ENCODE assay signal across 25 cellular contexts in the genomic region with DNA sequence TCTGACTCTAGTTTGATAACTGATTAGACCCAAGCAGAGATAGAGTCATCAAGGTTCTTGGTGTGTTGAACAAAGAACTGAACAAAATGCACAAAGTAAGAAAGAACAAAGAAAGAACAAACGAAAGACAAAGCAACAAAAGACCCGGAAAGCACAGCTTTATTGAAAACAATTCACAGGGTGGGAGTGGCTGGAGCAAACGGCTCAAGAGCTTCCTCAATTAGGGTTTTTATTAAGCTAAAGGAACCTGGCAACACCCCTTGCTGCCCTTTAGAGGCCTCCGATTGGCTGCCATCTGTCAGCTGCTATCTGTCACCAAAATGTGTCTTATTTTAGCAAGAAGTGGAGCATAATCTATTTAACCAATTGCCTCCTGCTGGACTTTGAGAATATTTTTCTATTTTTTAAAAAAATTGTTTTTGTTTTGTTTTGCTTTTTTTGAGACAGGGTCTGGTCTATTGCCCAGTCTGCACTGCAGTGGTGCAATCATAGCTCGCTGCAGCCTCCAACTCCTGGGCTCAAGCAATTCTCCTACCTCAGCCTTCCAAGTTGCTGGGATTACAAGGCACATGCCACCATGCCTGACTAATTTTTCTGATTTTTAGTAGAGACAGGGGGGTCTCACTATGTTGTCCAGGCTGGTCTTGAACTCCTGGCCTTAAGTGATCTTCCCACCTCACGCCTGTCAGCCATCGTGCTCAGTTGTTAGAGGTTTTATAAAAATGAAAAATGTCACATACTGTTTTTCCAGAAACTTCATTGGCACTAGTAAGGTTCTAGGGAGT. TPM values are rescaled to one million over a fixed set of nuclear protein-coding genes. Genes with fewer than 3 reads are reported as not detected.
A peak's percentile ranks its signal among the peaks of the same experiment; 100 is the strongest.
DNase-seq lines count a peak whose midpoint lies in the region; ATAC-seq, FAIRE-seq and TF ChIP-seq lines count a peak whose summit lies in the region.
"Had no signal": no experiment of that assay in that cellular context is flagged by ENCODE, and none has a peak within 500 bp of the region (broad histone marks: within the 10 kb centered on the region; RNA-seq: fewer than 3 reads in every experiment).

No MANE protein-coding gene starts in this region.

- no peak for TF ChIP-seq CTCF in K562 (IDR thresholded peaks at IDR 0.05 in 2 of 3, conservative IDR thresholded peaks at IDR 0.05 in 1 of 3; ENCODE audit: insufficient read depth in 2 of 3, low read depth in 1 of 3, low read length in 3 of 3)

- intact Hi-C loops in K562 (cut with micrococcal nuclease) (no loop called here), Right ventricle myocardium inferior (cut with DNase I) (no loop called here)

- peaks cover 13 to 28% (median 23%) of the 10 kb centered on the region in 3 donors for H3K27me3 Mint-ChIP-seq in naive B cell
- H3K27me3 Mint-ChIP-seq: dendritic cell treated with granulocyte-macrophage colony-stimulating factor and Interleukin-4, amounts not matched to agents 40 ng/mL and 50 ng/mL, for 4 days had no signal

- H3K36me3 ChIP-seq in K562 (ENCODE audit: control insufficient read depth, insufficient read depth, low read length) = no peaks in the 10 kb centered on the region
- H3K36me3 ChIP-seq: breast epithelium had no signal

- no peaks in the 10 kb centered on the region for H4K20me1 ChIP-seq in K562 (replicated peaks; ENCODE audit: control insufficient read depth, insufficient read depth, low read length)

- H3K27me3 ChIP-seq in K562 (ENCODE audit: control insufficient read depth in 2 of 2, insufficient read depth in 2 of 2, low read length in 2 of 2) = no peaks in the 10 kb centered on the region

- peak overlapping the region; percentile 29 for H3K4me2 ChIP-seq in K562 (ENCODE audit: insufficient read depth, low read length)

- DNase-seq in DMS153 treated with DMSO at 0.1 percent for 48 hours (lab: John Stamatoyannopoulos, UW; ENCODE audit: unreplicated experiment) = peak; percentile 10
- peak; percentile 29 for DNase-seq in NCI-H69 (lab: John Stamatoyannopoulos, UW)
- peak in 3 of 4 experiments; percentile 46 to 75 (median 75) for DNase-seq in K562 (ENCODE audit: extremely low read depth in 1 of 4, low spot score in 3 of 4)
- DNase-seq in naive B cell = no peak
- no peak for DNase-seq in Right ventricle myocardium inferior (ENCODE audit: missing footprints)
- DNase-seq in stimulated activated naive CD8-positive, alpha-beta T cell treated with anti-CD3 and anti-CD28 coated beads, Interleukin-15, Interleukin-2, amounts not matched to agents 100 U/mL and 50 U/mL, for 24 hours = no peak
- DNase-seq: ACHN; activated naive CD8-positive, alpha-beta T cell treated with anti-CD3 and anti-CD28 coated beads, Interleukin-2, amount 50 U/mL, for 24 hours; CD4-positive, CD25-positive, alpha-beta regulatory T cell; DMS 273 treated with DMSO at 0.1 percent for 48 hours; foreskin fibroblast; HCEC 1CT; NCI-H187; NCI-H524; SHP77; stimulated activated CD4-positive, alpha-beta T cell treated with anti-CD3 and anti-CD28 coated beads, Interleukin-4, amount 100 ng/mL, for 4 hours had no signal

- POLR2A ChIA-PET in K562 (lab: Yijun Ruan, JAX) = interaction anchor here (0.6 to 2.6 kb wide), 4 partner anchors 10 to 288 kb away, joined by 3 to 12 read pairs (median 5); no protein-coding TSS in a partner anchor

- CTCF ChIA-PET in K562 (lab: Yijun Ruan, JAX; ENCODE audit: low intra/inter-chr PET ratio) = no interaction called here

- 52% methylated on average over 7 of the region's 7 CpGs for WGBS in K562 (ENCODE audit: insufficient coverage, low coverage, missing lambda C conversion rate)

- no peak overlapping the region for H3K9ac ChIP-seq in K562 (ENCODE audit: insufficient read depth in 1 of 2, low read depth in 2 of 2, low read length in 2 of 2)

- no peak for TF ChIP-seq EP300 in K562 (IDR thresholded peaks at IDR 0.05; ENCODE audit: low read length)

- peaks cover 0 to 6% of the 10 kb centered on the region in 2 donors for H3K36me3 Mint-ChIP-seq in naive B cell
- H3K36me3 Mint-ChIP-seq: CD4-positive, CD25-positive, alpha-beta regulatory T cell; mesothelial cell of epicardium had no signal

- no peaks in the 10 kb centered on the region for H3K4me1 Mint-ChIP-seq in naive B cell
- H3K4me1 Mint-ChIP-seq: activated naive CD8-positive, alpha-beta T cell treated with anti-CD3 and anti-CD28 coated beads, Interleukin-2, amount 50 U/mL, for 24 hours; activated T-helper 17 cell treated with anti-CD3 and anti-CD28 coated beads, Interleukin-2, amount 50 U/mL, for 72 hours; CD4-positive, CD25-positive, alpha-beta regulatory T cell; mesothelial cell of epicardium had no signal

- H2AFZ ChIP-seq in K562 (ENCODE audit: low read depth, low read length) = peak overlapping the region; percentile 29

- no peak for FAIRE-seq in K562 (lab: Jason Lieb, UNC)
- FAIRE-seq: GM12891 had no signal

- peaks cover 34 to 50% of the 10 kb centered on the region in 2 experiments for H3K4me1 ChIP-seq in K562 (replicated peaks in 1 of 2; ENCODE audit: control insufficient read depth in 2 of 2, insufficient read depth in 2 of 2, low read length in 2 of 2)
- H3K4me1 ChIP-seq: breast epithelium had no signal

- peaks cover 0 to 34% (median 11%) of the 10 kb centered on the region in 7 donors for H3K9me3 Mint-ChIP-seq in naive B cell
- H3K9me3 Mint-ChIP-seq: activated naive CD8-positive, alpha-beta T cell treated with anti-CD3 and anti-CD28 coated beads, Interleukin-2, amount 50 U/mL, for 24 hours; activated T-helper 17 cell treated with anti-CD3 and anti-CD28 coated beads, Interleukin-2, amount 50 U/mL, for 72 hours; CD4-positive, CD25-positive, alpha-beta regulatory T cell had no signal

- no peak overlapping the region for H3K4me3 ChIP-seq in K562
- H3K4me3 ChIP-seq: breast epithelium had no signal

- ATAC-seq in K562 (peak; percentile 29; the same call in 2 of the 3 replicates), naive B cell (ENCODE audit: low read depth in 2 of 2) (peak; percentile 62 to 68), Right ventricle myocardium inferior (no peak), HG03439 (IDR thresholded peaks at IDR 0.05; ENCODE audit: unreplicated experiment) (no peak), GM18511 (IDR thresholded peaks at IDR 0.05; ENCODE audit: unreplicated experiment) (no peak)
- ATAC-seq in stimulated activated naive CD8-positive, alpha-beta T cell treated with anti-CD3 and anti-CD28 coated beads, Interleukin-15, Interleukin-2, amounts not matched to agents 100 U/mL and 50 U/mL, for 24 hours = no peak
- ATAC-seq: activated CD4-positive, CD25-positive, alpha-beta regulatory T cell treated with anti-CD3 and anti-CD28 coated beads, Interleukin-2, amount 50 U/mL, for 24 hours; activated naive CD8-positive, alpha-beta T cell treated with anti-CD3 and anti-CD28 coated beads, Interleukin-2, amount 50 U/mL, for 24 hours; activated T-helper 17 cell treated with anti-CD3 and anti-CD28 coated beads, Interleukin-2, amount 50 U/mL, for 72 hours had no signal

- in situ Hi-C loops in K562 (cut with MboI) = no loop called here

- TF ChIP-seq RAD21 in K562 (CRISPR knock-in tag; conservative IDR thresholded peaks at IDR 0.05 in 1 of 2, IDR thresholded peaks at IDR 0.05 in 1 of 2) = no peak

- H3K27ac Mint-ChIP-seq in naive B cell = no peak overlapping the region
- H3K27ac Mint-ChIP-seq: activated naive CD8-positive, alpha-beta T cell treated with anti-CD3 and anti-CD28 coated beads, Interleukin-2, amount 50 U/mL, for 24 hours; activated T-helper 17 cell treated with anti-CD3 and anti-CD28 coated beads, Interleukin-2, amount 50 U/mL, for 72 hours; CD4-positive, CD25-positive, alpha-beta regulatory T cell; dendritic cell treated with granulocyte-macrophage colony-stimulating factor and Interleukin-4, amounts not matched to agents 40 ng/mL and 50 ng/mL, for 4 days; mesothelial cell of epicardium had no signal

- peaks cover 7% of the 10 kb centered on the region; the same call in 1 of the 2 replicates for H3K9me3 ChIP-seq in K562 (replicated peaks; ENCODE audit: control insufficient read depth, insufficient read depth, low read depth, low read length)

- H3K79me2 ChIP-seq in K562 (ENCODE audit: control insufficient read depth, insufficient read depth, low read length) = 0 out of 3 replicates have a peak, but pooled peaks cover 3% of the 10 kb centered on the region

- H3K4me3 Mint-ChIP-seq in naive B cell = no peak overlapping the region
- H3K4me3 Mint-ChIP-seq: activated naive CD8-positive, alpha-beta T cell treated with anti-CD3 and anti-CD28 coated beads, Interleukin-2, amount 50 U/mL, for 24 hours; activated T-helper 17 cell treated with anti-CD3 and anti-CD28 coated beads, Interleukin-2, amount 50 U/mL, for 72 hours; CD4-positive, CD25-positive, alpha-beta regulatory T cell; dendritic cell treated with granulocyte-macrophage colony-stimulating factor and Interleukin-4, amounts not matched to agents 40 ng/mL and 50 ng/mL, for 4 days; mesothelial cell of epicardium had no signal

- peak overlapping the region; percentile 59; the same call in 2 of the 3 replicates for H3K27ac ChIP-seq in K562 (ENCODE audit: extremely low read depth, low read depth, low read length)
- H3K27ac ChIP-seq: breast epithelium had no signal

- TF ChIP-seq POLR2A in K562 (conservative IDR thresholded peaks at IDR 0.05) = no peak

- no TSS peak for BruUV-seq in K562 (replicated peaks; lab: Mats Ljungman, UMichigan)

- no peaks in the 10 kb centered on the region for H3K9me1 ChIP-seq in K562 (ENCODE audit: control insufficient read depth, insufficient read depth, low read length)

RNA-seq across cellular contexts. Expression of a gene that starts 7.6 kb away (rescaled TPM):
- 38.9 and 65.2 TPM in 2 replicates for total RNA-seq in K562 (2011; cell fraction: chromatin; rRNA removed; ENCODE audit: low replicate concordance)
- 20.8 and 22.5 TPM in 2 replicates for total RNA-seq in K562 (2011; cell fraction: nucleolus; rRNA removed)
- total RNA-seq in K562 (2011; cell fraction: nucleoplasm; rRNA removed) = 48.2 and 94.6 TPM in 2 replicates
- total RNA-seq in K562 (2014; rRNA removed) (5.0 and 6.1 TPM in 2 replicates), K562 (2014; rRNA removed; fragmentation: Illumina TruSeq; extraction: Trizol) (5.6 and 6.5 TPM in 2 replicates), K562 (2015; rRNA removed; fragmentation: Illumina TruSeq; extraction: Trizol) (5.8 and 6.5 TPM in 2 replicates), K562 (2021) (11.9 and 15.3 TPM in 2 replicates), Right ventricle myocardium inferior (1.5 TPM)
- polyA plus RNA-seq in K562 (2011; rRNA removed) (9.9 and 18.7 TPM in 2 replicates), K562 (2014; fragmentation: Illumina TruSeq; extraction: Trizol) (16.0 and 18.5 TPM in 2 replicates), K562 (2014; fragmentation: Nextera tagmentation; extraction: Ambion mirVana) (10 to 100 TPM; 16.9 to 21.9 TPM), K562 (2014; rRNA removed) (13.3 and 16.6 TPM in 2 replicates), naive B cell (ENCODE audit: low read depth in 6 of 6) (under 1 TPM in 2 of 6 donors, not detected in 4; 0.93 to 0.94 TPM)
- polyA plus RNA-seq in K562 (2011; cell fraction: cytosol; rRNA removed) = 10.0 and 10.8 TPM in 2 replicates
- 54.0 and 57.5 TPM in 2 replicates for polyA plus RNA-seq in K562 (2011; cell fraction: nucleus; rRNA removed)
- 14.4 and 28.3 TPM in 2 replicates for polyA plus RNA-seq in K562 (2012)
- 6.4 and 6.8 TPM in 2 replicates for polyA minus RNA-seq in K562 (2011; rRNA and poly(A)+ RNA removed)
- 7.1 and 10.8 TPM in 2 replicates for polyA minus RNA-seq in K562 (2011; cell fraction: cytosol; rRNA and poly(A)+ RNA removed)
- 6.6 and 11.7 TPM in 2 replicates for polyA minus RNA-seq in K562 (2011; cell fraction: nucleus; rRNA and poly(A)+ RNA removed)
- total RNA-seq: activated T-helper 17 cell treated with anti-CD3 and anti-CD28 coated beads, Interleukin-2, amount 50 U/mL, for 72 hours; MCF 10A had no signal
- polyA plus RNA-seq: CD4-positive, CD25-positive, alpha-beta regulatory T cell had no signal

RNA-seq across cellular contexts. Expression of a gene that starts 53.3 kb away (rescaled TPM):
- 12.6 and 19.9 TPM in 2 replicates for total RNA-seq in K562 (2011; cell fraction: chromatin; rRNA removed; ENCODE audit: low replicate concordance)
- 16.7 and 17.7 TPM in 2 replicates for total RNA-seq in K562 (2011; cell fraction: nucleolus; rRNA removed)
- total RNA-seq in K562 (2011; cell fraction: nucleoplasm; rRNA removed) = 13.4 and 15.6 TPM in 2 replicates
- total RNA-seq in K562 (2014; rRNA removed) (61.3 and 68.3 TPM in 2 replicates), K562 (2014; rRNA removed; fragmentation: Illumina TruSeq; extraction: Trizol) (10.5 and 12.2 TPM in 2 replicates), K562 (2015; rRNA removed; fragmentation: Illumina TruSeq; extraction: Trizol) (30.4 and 31.8 TPM in 2 replicates), K562 (2021) (45.3 and 50.6 TPM in 2 replicates), Right ventricle myocardium inferior (13.4 TPM)
- polyA plus RNA-seq in K562 (2011; rRNA removed) (12.3 and 14.3 TPM in 2 replicates), K562 (2014; fragmentation: Illumina TruSeq; extraction: Trizol) (14.7 and 26.5 TPM in 2 replicates), K562 (2014; fragmentation: Nextera tagmentation; extraction: Ambion mirVana) (1 to 10 TPM; 1.4 to 1.8 TPM), K562 (2014; rRNA removed) (52.7 and 61.5 TPM in 2 replicates), naive B cell (ENCODE audit: low read depth in 6 of 6) (10 to 100 TPM in 1 of 6 donors, 1 to 10 TPM in 4, under 1 TPM in 1; 0.09 to 13.0 (median 6.8) TPM)
- polyA plus RNA-seq in K562 (2011; cell fraction: cytosol; rRNA removed) = 11.6 and 21.6 TPM in 2 replicates
- polyA plus RNA-seq in K562 (2011; cell fraction: nucleus; rRNA removed) = 17.7 and 31.0 TPM in 2 replicates
- 23.2 and 31.5 TPM in 2 replicates for polyA plus RNA-seq in K562 (2012)
- 5.3 TPM in 2 replicates for polyA minus RNA-seq in K562 (2011; rRNA and poly(A)+ RNA removed)
- polyA minus RNA-seq in K562 (2011; cell fraction: cytosol; rRNA and poly(A)+ RNA removed) = 8.6 and 9.6 TPM in 2 replicates
- polyA minus RNA-seq in K562 (2011; cell fraction: nucleus; rRNA and poly(A)+ RNA removed) = 5.5 and 8.2 TPM in 2 replicates

Comparison
In these comparisons a context has a peak if more than half of its experiments do, and no peak if none do; other contexts are left out.
1. DNase-seq: peak in DMS153 treated with DMSO at 0.1 percent for 48 hours (single experiment), NCI-H69 (single experiment) and K562 (3 of 4); none in naive B cell (single experiment), Right ventricle myocardium inferior (single experiment) and stimulated activated naive CD8-positive, alpha-beta T cell treated with anti-CD3 and anti-CD28 coated beads, Interleukin-15, Interleukin-2, amounts not matched to agents 100 U/mL and 50 U/mL, for 24 hours (single experiment).
2. ATAC-seq: peak in K562 (single experiment) and naive B cell (2 of 2); none in Right ventricle myocardium inferior (single experiment), HG03439 (single experiment), stimulated activated naive CD8-positive, alpha-beta T cell treated with anti-CD3 and anti-CD28 coated beads, Interleukin-15, Interleukin-2, amounts not matched to agents 100 U/mL and 50 U/mL, for 24 hours (single experiment) and GM18511 (single experiment).